8 cellular contexts compared by ENCODE assay signal in the genomic region with DNA sequence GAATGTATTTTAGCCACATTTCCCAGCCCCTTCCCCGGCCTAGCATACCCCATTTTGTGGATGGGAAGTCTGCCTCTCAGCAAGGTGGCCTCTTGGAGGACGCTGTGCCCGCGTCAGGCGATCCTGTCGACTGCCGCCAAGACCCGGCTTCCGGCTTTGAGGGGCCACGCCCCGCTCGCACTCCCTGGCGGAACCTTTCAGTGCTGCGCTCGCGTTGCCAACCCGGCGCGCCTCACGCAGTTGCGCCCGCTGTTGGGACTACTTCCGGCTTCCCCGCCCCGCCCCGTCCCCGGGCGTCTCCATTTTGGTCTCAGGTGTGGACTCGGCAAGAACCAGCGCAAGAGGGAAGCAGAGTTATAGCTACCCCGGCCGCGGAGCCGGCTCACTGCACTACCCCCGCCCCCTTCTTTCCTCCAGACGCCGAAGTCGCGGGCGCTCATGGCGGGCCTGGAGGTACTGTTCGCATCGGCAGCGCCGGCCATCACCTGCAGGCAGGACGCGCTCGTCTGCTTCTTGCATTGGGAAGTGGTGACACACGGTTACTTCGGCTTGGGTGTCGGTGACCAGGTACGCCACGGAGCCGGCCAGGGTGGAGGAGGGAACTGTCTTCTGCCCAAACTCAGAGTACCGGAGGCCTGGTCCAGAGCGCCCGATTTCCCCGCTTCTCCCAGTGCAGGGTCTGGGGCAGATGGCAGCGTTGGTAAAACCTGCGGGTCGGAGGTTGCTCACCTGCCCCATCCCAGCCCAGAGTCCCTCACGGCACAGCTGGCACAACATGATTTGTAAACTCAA. TPM values are rescaled to one million over a fixed set of nuclear protein-coding genes. Genes with fewer than 3 reads are reported as not detected.
DNase-seq lines count a peak whose midpoint lies in the region; ATAC-seq, FAIRE-seq and TF ChIP-seq lines count a peak whose summit lies in the region.

A gene with protein sequence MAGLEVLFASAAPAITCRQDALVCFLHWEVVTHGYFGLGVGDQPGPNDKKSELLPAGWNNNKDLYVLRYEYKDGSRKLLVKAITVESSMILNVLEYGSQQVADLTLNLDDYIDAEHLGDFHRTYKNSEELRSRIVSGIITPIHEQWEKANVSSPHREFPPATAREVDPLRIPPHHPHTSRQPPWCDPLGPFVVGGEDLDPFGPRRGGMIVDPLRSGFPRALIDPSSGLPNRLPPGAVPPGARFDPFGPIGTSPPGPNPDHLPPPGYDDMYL (plus strand): TSS at position 267 of the 792 bp plus-strand sequence. CDS start 172 bp downstream, at position 439.

- H2AFZ ChIP-seq in OCI-LY3 (ENCODE audit: low read depth, low read length), result peak within 1 kb of the TSS; percentile 80; the same call in 1 of the 2 replicates

- no peak for TF ChIP-seq CTCF in D721Med (IDR thresholded peaks at IDR 0.05; ENCODE audit: insufficient read depth, missing control alignments)
- no peak for TF ChIP-seq CTCF in OCI-LY3 (IDR thresholded peaks at IDR 0.05; ENCODE audit: low read depth, low read length)

- peaks cover 51% of the 10 kb centered on the region for H3K79me2 ChIP-seq in OCI-LY3 (ENCODE audit: low read length)

- DNase-seq in D721Med (ENCODE audit: insufficient read length, low spot score), result peak; percentile 61
- peak; percentile 89 for DNase-seq in HuH-7 (ENCODE audit: low spot score)
- peak; percentile 95 for DNase-seq in activated T-cell treated with anti-CD3 and anti-CD28 coated beads for 1 hour (ENCODE audit: low read depth)
- peak; percentile 81 for DNase-seq in epidermal melanocyte (ENCODE audit: insufficient read length, low spot score)
- peak; percentile 89 to 91 for DNase-seq in stimulated activated CD8-positive, alpha-beta memory T cell treated with anti-CD3 and anti-CD28 coated beads, Interleukin-4, amount 100 ng/mL, for 1 hour (ENCODE audit: low read depth in 2 of 2, low spot score in 1 of 2)

- peaks cover 32% of the 10 kb centered on the region for H3K4me1 ChIP-seq in OCI-LY3 (ENCODE audit: low read length)
- H3K4me1 ChIP-seq in mononuclear cell (ENCODE audit: insufficient read depth, low read length), result peaks cover 52% of the 10 kb centered on the region

- H3K4me3 ChIP-seq in OCI-LY3 (ENCODE audit: low read length) (peak within 1 kb of the TSS; percentile 92), mononuclear cell (ENCODE audit: low read length) (peak within 1 kb of the TSS; percentile 98)

- no peaks in the 10 kb centered on the region for H4K20me1 ChIP-seq in OCI-LY3 (ENCODE audit: insufficient read depth, low read length)

- H3K9ac ChIP-seq in OCI-LY3 (ENCODE audit: low read length), result peak within 1 kb of the TSS; percentile 89

- H3K4me2 ChIP-seq in OCI-LY3 (ENCODE audit: low read length), result peak within 1 kb of the TSS; percentile 82

- peak; percentile 96 for ATAC-seq in GM21515 (IDR thresholded peaks at IDR 0.05; ENCODE audit: unreplicated experiment)

- H3K36me3 ChIP-seq in OCI-LY3 (replicated peaks; ENCODE audit: low read depth, low read length), result peaks cover 18% of the 10 kb centered on the region

- no peaks in the 10 kb centered on the region for H3K27me3 ChIP-seq in OCI-LY3 (ENCODE audit: low read depth, low read length)
- no peaks in the 10 kb centered on the region for H3K27me3 ChIP-seq in mononuclear cell (ENCODE audit: insufficient read depth, low read length)

- peak within 1 kb of the TSS; percentile 24 for H3K27ac ChIP-seq in OCI-LY3 (ENCODE audit: low read length)

- H3K9me3 ChIP-seq in OCI-LY3 (ENCODE audit: insufficient read depth, low read length) (no peaks in the 10 kb centered on the region), mononuclear cell (ENCODE audit: low read depth, low read length) (no peaks in the 10 kb centered on the region)

- FAIRE-seq in D721Med (lab: Jason Lieb, UNC), result no peak

RNA-seq across cellular contexts. Expression of the gene that starts here (rescaled TPM):
- 69.6 TPM for total RNA-seq in mononuclear cell

Comparison
In these comparisons a context has a peak if more than half of its experiments do, and no peak if none do; other contexts are left out.
1. Peak in every context shown above with its lines: DNase-seq, ATAC-seq, H3K4me3 ChIP-seq and H3K27ac ChIP-seq.